ENCODE assay signal across 13 cellular contexts in the genomic region with DNA sequence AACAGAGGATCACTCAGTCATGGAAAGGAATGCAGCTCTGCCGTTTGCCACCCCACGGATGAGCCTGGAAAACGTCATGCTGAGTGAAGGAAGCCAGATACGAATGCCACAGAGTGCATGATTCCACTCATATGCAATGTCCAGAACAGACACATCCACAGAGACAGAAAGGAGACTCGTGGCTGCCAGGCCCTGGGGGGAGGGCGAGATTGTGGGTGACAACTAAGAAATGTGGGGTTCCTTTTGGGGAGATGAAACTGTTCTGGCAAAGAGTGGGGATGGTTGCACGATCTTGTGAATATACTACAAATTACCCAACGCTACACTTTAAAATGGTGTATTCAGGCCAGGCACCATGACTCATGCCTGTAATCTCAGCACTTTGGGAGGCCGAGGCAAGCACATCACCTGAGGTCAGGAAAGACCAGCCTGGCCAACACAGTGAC. TPM values are rescaled to one million over a fixed set of nuclear protein-coding genes. Genes with fewer than 3 reads are reported as not detected.
DNase-seq lines count a peak whose midpoint lies in the region; ATAC-seq and TF ChIP-seq lines count a peak whose summit lies in the region.
"Had no signal": no experiment of that assay in that cellular context is flagged by ENCODE, and none has a peak within 500 bp of the region (broad histone marks: within the 10 kb centered on the region; RNA-seq: fewer than 3 reads in every experiment).

No MANE protein-coding gene starts in this region.

- peak in 1 of 2 experiments; percentile 30; a peak in 2 of 4 replicates for TF ChIP-seq EP300 in SK-N-SH (IDR thresholded peaks at IDR 0.05; ENCODE audit: borderline replicate concordance in 1 of 2, low read depth in 1 of 2, low read length in 1 of 2)

- no peaks in the 10 kb centered on the region for H3F3A ChIP-seq in SK-N-SH (replicated peaks; ENCODE audit: insufficient read depth)

- H3K4me3 ChIP-seq in SK-N-SH (ENCODE audit: low read depth in 2 of 2, low read length in 1 of 2) (no peak overlapping the region), foreskin fibroblast (ENCODE audit: low read depth in 1 of 2, low read length in 2 of 2) (no peak overlapping the region), osteoblast (ENCODE audit: insufficient read depth, low read length) (no peak overlapping the region)
- H3K4me3 ChIP-seq: Peyer's patch had no signal

- H3K36me3 ChIP-seq in SK-N-SH (replicated peaks in 1 of 2; ENCODE audit: control insufficient read depth in 1 of 2, insufficient read depth in 2 of 2, low read length in 1 of 2) (no peaks in the 10 kb centered on the region), osteoblast (ENCODE audit: insufficient read depth, low read length) (no peaks in the 10 kb centered on the region)
- H3K36me3 ChIP-seq: Peyer's patch had no signal

- H4K20me1 ChIP-seq in SK-N-SH (ENCODE audit: insufficient read depth) (no peaks in the 10 kb centered on the region), osteoblast (ENCODE audit: insufficient read depth, low read length) (no peaks in the 10 kb centered on the region)

- H3K27ac ChIP-seq in SK-N-SH (ENCODE audit: low read depth in 2 of 2, low read length in 1 of 2) (peak overlapping the region; percentile 5 to 26; a peak in 3 of 4 replicates), osteoblast (ENCODE audit: low read depth, low read length) (peak overlapping the region; percentile 27)

- no peaks in the 10 kb centered on the region for H3K9me2 ChIP-seq in SK-N-SH

- H3K27me3 ChIP-seq in SK-N-SH (ENCODE audit: insufficient read depth) = no peaks in the 10 kb centered on the region
- peaks cover 9% of the 10 kb centered on the region for H3K27me3 ChIP-seq in osteoblast (ENCODE audit: insufficient read depth, low read length)

- no peaks in the 10 kb centered on the region for H3K79me2 ChIP-seq in SK-N-SH (ENCODE audit: insufficient read depth)
- H3K79me2 ChIP-seq in osteoblast (ENCODE audit: insufficient read depth, low read length) = no peaks in the 10 kb centered on the region

- DNase-seq in ELR (ENCODE audit: low read depth) (peak; percentile 8), SK-N-SH (peak; percentile 56), foreskin fibroblast (peak; percentile 17 to 35), osteoblast (ENCODE audit: insufficient read length, low spot score, missing footprints) (peak; percentile 84), NCI-H524 (lab: John Stamatoyannopoulos, UW) (no peak), DMS 273 (lab: John Stamatoyannopoulos, UW; ENCODE audit: unreplicated experiment) (no peak)
- DNase-seq: Calu3, cerebellar nuclear complex, left colon, NCI-H2227 treated with DMSO at 0.1 percent for 48 hours, nucleus accumbens had no signal

- TF ChIP-seq CTCF in SK-N-SH (IDR thresholded peaks at IDR 0.05) = no peak
- TF ChIP-seq CTCF in foreskin fibroblast (IDR thresholded peaks at IDR 0.05; ENCODE audit: low read depth, low read length) = no peak
- TF ChIP-seq CTCF in osteoblast (IDR thresholded peaks at IDR 0.05; ENCODE audit: extremely low read depth, low read depth, low read length) = no peak

- H2AFZ ChIP-seq in SK-N-SH (ENCODE audit: low read depth) (peak overlapping the region; percentile 20; the same call in 1 of the 2 replicates), osteoblast (ENCODE audit: low read length) (peak overlapping the region; percentile 4)

- 36% methylated on average over 9 of the region's 9 CpGs for WGBS in SK-N-SH (ENCODE audit: low lambda C conversion rate)

- TF ChIP-seq RAD21 in SK-N-SH (IDR thresholded peaks at IDR 0.05; ENCODE audit: low read length) = no peak

- H3K4me2 ChIP-seq in SK-N-SH (peak overlapping the region; percentile 28; the same call in 1 of the 2 replicates), osteoblast (ENCODE audit: insufficient read depth, low read length) (peak overlapping the region; percentile 22)

- H3K9ac ChIP-seq in SK-N-SH = no peak overlapping the region

- ATAC-seq in HG02571 (IDR thresholded peaks at IDR 0.05; ENCODE audit: unreplicated experiment) = no peak

- CTCF ChIA-PET in SK-N-SH (lab: Yijun Ruan, JAX) = no interaction called here

- H3K9me3 ChIP-seq in SK-N-SH (no peaks in the 10 kb centered on the region), osteoblast (ENCODE audit: low read depth, low read length) (no peaks in the 10 kb centered on the region)
- H3K9me3 ChIP-seq: Peyer's patch had no signal

- H3K4me1 ChIP-seq in SK-N-SH (ENCODE audit: control insufficient read depth in 1 of 2, insufficient read depth in 2 of 2, low read depth in 1 of 2, low read length in 1 of 2) (peaks cover 0 to 14% of the 10 kb centered on the region in 2 experiments; a peak in 1 of 4 replicates), osteoblast (ENCODE audit: insufficient read depth, low read length) (no peaks in the 10 kb centered on the region)
- H3K4me1 ChIP-seq: Peyer's patch had no signal

- POLR2A ChIA-PET in SK-N-SH (lab: Yijun Ruan, JAX) = no interaction called here

TF ChIP-seq in SK-N-SH, 30 proteins besides CTCF, POLR2A, EP300 and RAD21:
- TF ChIP-seq, protein P1, sequence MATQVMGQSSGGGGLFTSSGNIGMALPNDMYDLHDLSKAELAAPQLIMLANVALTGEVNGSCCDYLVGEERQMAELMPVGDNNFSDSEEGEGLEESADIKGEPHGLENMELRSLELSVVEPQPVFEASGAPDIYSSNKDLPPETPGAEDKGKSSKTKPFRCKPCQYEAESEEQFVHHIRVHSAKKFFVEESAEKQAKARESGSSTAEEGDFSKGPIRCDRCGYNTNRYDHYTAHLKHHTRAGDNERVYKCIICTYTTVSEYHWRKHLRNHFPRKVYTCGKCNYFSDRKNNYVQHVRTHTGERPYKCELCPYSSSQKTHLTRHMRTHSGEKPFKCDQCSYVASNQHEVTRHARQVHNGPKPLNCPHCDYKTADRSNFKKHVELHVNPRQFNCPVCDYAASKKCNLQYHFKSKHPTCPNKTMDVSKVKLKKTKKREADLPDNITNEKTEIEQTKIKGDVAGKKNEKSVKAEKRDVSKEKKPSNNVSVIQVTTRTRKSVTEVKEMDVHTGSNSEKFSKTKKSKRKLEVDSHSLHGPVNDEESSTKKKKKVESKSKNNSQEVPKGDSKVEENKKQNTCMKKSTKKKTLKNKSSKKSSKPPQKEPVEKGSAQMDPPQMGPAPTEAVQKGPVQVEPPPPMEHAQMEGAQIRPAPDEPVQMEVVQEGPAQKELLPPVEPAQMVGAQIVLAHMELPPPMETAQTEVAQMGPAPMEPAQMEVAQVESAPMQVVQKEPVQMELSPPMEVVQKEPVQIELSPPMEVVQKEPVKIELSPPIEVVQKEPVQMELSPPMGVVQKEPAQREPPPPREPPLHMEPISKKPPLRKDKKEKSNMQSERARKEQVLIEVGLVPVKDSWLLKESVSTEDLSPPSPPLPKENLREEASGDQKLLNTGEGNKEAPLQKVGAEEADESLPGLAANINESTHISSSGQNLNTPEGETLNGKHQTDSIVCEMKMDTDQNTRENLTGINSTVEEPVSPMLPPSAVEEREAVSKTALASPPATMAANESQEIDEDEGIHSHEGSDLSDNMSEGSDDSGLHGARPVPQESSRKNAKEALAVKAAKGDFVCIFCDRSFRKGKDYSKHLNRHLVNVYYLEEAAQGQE (IDR thresholded peaks at IDR 0.05; ENCODE audit: low read depth, low read length) = 0 out of 2 replicates have a peak, but pooled peaks have one; percentile 6
- TF ChIP-seq POLR2AphosphoS5 (IDR thresholded peaks at IDR 0.05; ENCODE audit: low read depth, low read length) = peak; percentile 62; the same call in 1 of the 2 replicates
- TF ChIP-seq, protein P2, sequence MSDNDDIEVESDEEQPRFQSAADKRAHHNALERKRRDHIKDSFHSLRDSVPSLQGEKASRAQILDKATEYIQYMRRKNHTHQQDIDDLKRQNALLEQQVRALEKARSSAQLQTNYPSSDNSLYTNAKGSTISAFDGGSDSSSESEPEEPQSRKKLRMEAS (IDR thresholded peaks at IDR 0.05; ENCODE audit: low read depth) = peak; percentile 24; the same call in 1 of the 2 replicates
- peak; percentile 30; the same call in 1 of the 2 replicates for TF ChIP-seq JUND (IDR thresholded peaks at IDR 0.05)
- peak; percentile 96 for TF ChIP-seq TCF12 (IDR thresholded peaks at IDR 0.05)
- TF ChIP-seq MEF2A (IDR thresholded peaks at IDR 0.05; ENCODE audit: borderline replicate concordance, low read depth) = no peak
- no peak for TF ChIP-seq FOXM1 (IDR thresholded peaks at IDR 0.05; ENCODE audit: low read depth)
- peak; percentile 43; the same call in 1 of the 2 replicates for TF ChIP-seq TEAD4 (IDR thresholded peaks at IDR 0.05; ENCODE audit: borderline replicate concordance, insufficient read depth)
- TF ChIP-seq NFIC (IDR thresholded peaks at IDR 0.05; ENCODE audit: borderline replicate concordance) = peak; percentile 24; the same call in 1 of the 2 replicates
- no peak for TF ChIP-seq ELF1 (IDR thresholded peaks at IDR 0.05)
- TF ChIP-seq FOSL2 (IDR thresholded peaks at IDR 0.05; ENCODE audit: borderline replicate concordance, low read depth) = peak; percentile 39; the same call in 1 of the 2 replicates
- peak; percentile 51; the same call in 1 of the 2 replicates for TF ChIP-seq SIN3A (IDR thresholded peaks at IDR 0.05; ENCODE audit: borderline replicate concordance, low read depth, low read length)
- peak; percentile 94 for TF ChIP-seq RCOR1 (IDR thresholded peaks at IDR 0.05; ENCODE audit: low read length)
- TF ChIP-seq, protein P3, sequence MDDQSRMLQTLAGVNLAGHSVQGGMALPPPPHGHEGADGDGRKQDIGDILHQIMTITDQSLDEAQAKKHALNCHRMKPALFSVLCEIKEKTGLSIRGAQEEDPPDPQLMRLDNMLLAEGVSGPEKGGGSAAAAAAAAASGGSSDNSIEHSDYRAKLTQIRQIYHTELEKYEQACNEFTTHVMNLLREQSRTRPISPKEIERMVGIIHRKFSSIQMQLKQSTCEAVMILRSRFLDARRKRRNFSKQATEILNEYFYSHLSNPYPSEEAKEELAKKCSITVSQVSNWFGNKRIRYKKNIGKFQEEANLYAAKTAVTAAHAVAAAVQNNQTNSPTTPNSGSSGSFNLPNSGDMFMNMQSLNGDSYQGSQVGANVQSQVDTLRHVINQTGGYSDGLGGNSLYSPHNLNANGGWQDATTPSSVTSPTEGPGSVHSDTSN (IDR thresholded peaks at IDR 0.05) = peak; percentile 93

RNA-seq across cellular contexts. Expression of a gene that starts 27.2 kb away (rescaled TPM):
- polyA plus RNA-seq in SK-N-SH (2012; rRNA removed) = 80.0 and 84.1 TPM in 2 replicates
- 52.6 and 63.9 TPM in 2 replicates for polyA plus RNA-seq in SK-N-SH (2012; cell fraction: cytosol; rRNA removed)
- polyA plus RNA-seq in SK-N-SH (2012; cell fraction: nucleus; rRNA removed) = 84.9 and 99.7 TPM in 2 replicates
- total RNA-seq in osteoblast = 95.9 and 96.4 TPM in 2 replicates

RNA-seq across cellular contexts. Expression of a gene that starts 30.9 kb away (rescaled TPM):
- polyA plus RNA-seq in SK-N-SH (2012; rRNA removed) = 0.08 TPM in 2 replicates
- polyA plus RNA-seq in SK-N-SH (2012; cell fraction: cytosol; rRNA removed) = 0.05 and 0.10 TPM in 2 replicates
- polyA plus RNA-seq in SK-N-SH (2012; cell fraction: nucleus; rRNA removed) = 0.20 and 0.36 TPM in 2 replicates
- total RNA-seq in osteoblast = under 0.01 TPM in 2 replicates
- total RNA-seq: Calu3, Peyer's patch had no signal

RNA-seq across cellular contexts. Expression of a gene that starts 58.0 kb away (rescaled TPM):
- polyA plus RNA-seq in SK-N-SH (2012; rRNA removed) = 15.8 and 17.7 TPM in 2 replicates
- polyA plus RNA-seq in SK-N-SH (2012; cell fraction: cytosol; rRNA removed) = 6.3 and 8.9 TPM in 2 replicates
- 64.6 and 79.2 TPM in 2 replicates for polyA plus RNA-seq in SK-N-SH (2012; cell fraction: nucleus; rRNA removed)
- 2.1 and 4.0 TPM in 2 replicates for total RNA-seq in osteoblast

Comparison
In these comparisons a context has a peak if more than half of its experiments do, and no peak if none do; other contexts are left out.
1. DNase-seq: peak in ELR (single experiment), SK-N-SH (single experiment), foreskin fibroblast (2 of 2) and osteoblast (single experiment); none in NCI-H524 (0 of 2) and DMS 273 (single experiment).